ENCODE assay signal across 10 cellular contexts in the genomic region with DNA sequence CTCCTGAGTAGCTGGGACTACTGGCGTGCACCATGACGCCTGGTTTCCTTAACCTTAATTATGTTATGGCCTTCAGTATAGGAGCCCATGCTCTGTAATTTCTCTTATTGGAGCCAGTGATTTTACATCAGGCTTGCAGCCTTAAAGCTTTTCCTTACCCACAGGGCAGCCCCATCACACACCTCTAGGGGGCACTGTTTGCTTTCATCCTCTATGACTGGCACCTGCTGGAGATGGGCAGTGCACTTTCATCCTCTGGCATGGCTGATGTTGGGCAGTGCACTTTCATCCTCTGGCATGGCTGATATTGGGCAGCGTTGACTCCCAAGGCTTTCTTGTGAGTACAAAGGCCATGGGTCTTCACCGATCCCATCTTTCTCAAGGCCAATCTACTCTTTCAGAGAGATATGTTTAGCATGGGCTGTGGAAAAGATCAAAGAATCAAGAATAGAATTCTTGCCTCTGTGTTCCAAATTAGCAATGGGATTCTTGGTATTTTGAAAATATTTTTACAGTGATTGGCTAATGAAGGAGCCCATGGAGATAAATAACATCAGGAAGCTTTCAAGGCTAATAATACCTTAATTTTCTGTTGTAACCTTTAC.
DNase-seq lines count a peak whose midpoint lies in the region; ATAC-seq, FAIRE-seq and TF ChIP-seq lines count a peak whose summit lies in the region.
"Had no signal": no experiment of that assay in that cellular context is flagged by ENCODE, and none has a peak within 500 bp of the region (broad histone marks: within the 10 kb centered on the region; RNA-seq: fewer than 3 reads in every experiment).

No MANE protein-coding gene starts in this region.

- FAIRE-seq in GM12878 (lab: Jason Lieb, UNC), result no peak

- BruUV-seq in Caco-2 (replicated peaks; lab: Mats Ljungman, UMichigan) (no TSS peak), GM12878 (replicated peaks; lab: Mats Ljungman, UMichigan) (no TSS peak)

- DNase-seq in Caco-2 (peak; percentile 35 to 37), HT-29 (ENCODE audit: low spot score) (peak; percentile 72), RPMI7951 (ENCODE audit: low read depth) (peak; percentile 2), GM12878 (ENCODE audit: low read depth, low spot score) (no peak), medulla oblongata (ENCODE audit: extremely low spot score) (peak; percentile 72), T-helper 17 cell (no peak)
- DNase-seq: left cardiac atrium had no signal

- TF ChIP-seq CTCF in Caco-2 (IDR thresholded peaks at IDR 0.05; ENCODE audit: insufficient read depth in 1 of 2, low read depth in 1 of 2, low read length in 1 of 2, severe bottlenecking in 1 of 2, unreplicated experiment in 1 of 2) (peak in 1 of 2 experiments; percentile 29), GM12878 (IDR thresholded peaks at IDR 0.05 in 2 of 3, conservative IDR thresholded peaks at IDR 0.05 in 1 of 3; ENCODE audit: control insufficient read depth in 2 of 3, extremely low read depth in 1 of 3, insufficient read depth in 1 of 3, low read depth in 3 of 3, low read length in 3 of 3) (peak; percentile 33 to 61 (median 59))

- TF ChIP-seq EP300 in GM12878 (IDR thresholded peaks at IDR 0.05; ENCODE audit: borderline replicate concordance in 1 of 2, control insufficient read depth in 1 of 2, low read depth in 2 of 2, low read length in 2 of 2), result no peak

- H3K9me3 Mint-ChIP-seq in Caco-2 (ENCODE audit: unreplicated experiment), result peaks cover 9% of the 10 kb centered on the region
- H3K9me3 Mint-ChIP-seq: IgD-negative memory B cell had no signal

- SMC1A ChIA-PET in GM12878 (lab: Charles Lee; ENCODE audit: uncharacterized antibody, unreplicated experiment), result interaction anchor here (1.0 to 1.9 kb wide), 4 partner anchors 14 to 107 kb away, joined by 3 to 7 read pairs (median 4); no protein-coding TSS in a partner anchor

- no peaks in the 10 kb centered on the region for H3K79me2 ChIP-seq in GM12878 (ENCODE audit: control insufficient read depth, insufficient read depth, low read length)

- no peaks in the 10 kb centered on the region for H4K20me1 ChIP-seq in GM12878 (ENCODE audit: control insufficient read depth, insufficient read depth)

- no peaks in the 10 kb centered on the region for H3K36me3 ChIP-seq in Caco-2 (ENCODE audit: control insufficient read depth, insufficient read depth, low read length)
- no peaks in the 10 kb centered on the region for H3K36me3 ChIP-seq in GM12878 (ENCODE audit: control insufficient read depth in 2 of 2, insufficient read depth in 2 of 2, low read length in 1 of 2)

- WGBS in GM12878 (ENCODE audit: insufficient coverage, insufficient replicate concordance, low lambda C conversion rate, missing lambda C conversion rate), result 62% methylated on average over 4 of the region's 4 CpGs

- no peak overlapping the region for H3K27ac ChIP-seq in GM12878 (ENCODE audit: control insufficient read depth, insufficient read depth)

- CTCF ChIA-PET in Caco-2 (lab: Charles Lee), result interaction anchor here (1.2 kb wide), 1 partner anchor 43 kb away, joined by 3 read pairs; no protein-coding TSS in a partner anchor
- CTCF ChIA-PET in GM12878 (lab: Yijun Ruan, JAX), result interaction anchor here (0.7 to 2.6 kb wide), 14 partner anchors 9 to 332 kb away, joined by 3 to 7 read pairs (median 3); no protein-coding TSS in a partner anchor

- H3K36me3 Mint-ChIP-seq in Caco-2 (ENCODE audit: insufficient read depth, unreplicated experiment) (peaks cover 12% of the 10 kb centered on the region), T-helper 17 cell (ENCODE audit: low read depth) (no peaks in the 10 kb centered on the region)

- peak overlapping the region; percentile 61 for H3K27ac Mint-ChIP-seq in Caco-2 (ENCODE audit: unreplicated experiment)
- H3K27ac Mint-ChIP-seq in T-helper 17 cell, result no peak overlapping the region
- H3K27ac Mint-ChIP-seq: IgD-negative memory B cell had no signal

- intact Hi-C loops in Caco-2 (cut with micrococcal nuclease; ENCODE audit: unreplicated experiment), result loop anchor here (5.0 kb wide), 2 partner anchors 41 to 114 kb away; no protein-coding TSS in a partner anchor
- intact Hi-C loops in GM12878 (cut with micrococcal nuclease; ENCODE audit: unreplicated experiment), result no loop called here

- POLR2A ChIA-PET in Caco-2 (lab: Charles Lee), result no interaction called here
- POLR2A ChIA-PET in GM12878 (lab: Charles Lee), result interaction anchor here (0.6 kb wide), 1 partner anchor 143 kb away, joined by 5 read pairs; no protein-coding TSS in a partner anchor

- peak; percentile 72 for ATAC-seq in GM12878
- ATAC-seq in HG03097 (IDR thresholded peaks at IDR 0.05; ENCODE audit: low FRiP score, unreplicated experiment), result no peak
- ATAC-seq in T-helper 17 cell, result no peak
- ATAC-seq in HG03280 (IDR thresholded peaks at IDR 0.05; ENCODE audit: unreplicated experiment), result no peak

- H3K9me3 ChIP-seq in Caco-2 (no peaks in the 10 kb centered on the region), GM12878 (replicated peaks; ENCODE audit: control insufficient read depth, insufficient read depth, low read length) (no peaks in the 10 kb centered on the region), T-helper 17 cell (ENCODE audit: control insufficient read depth, low read length, poor library complexity, severe bottlenecking) (no peaks in the 10 kb centered on the region)

- no peak overlapping the region for H3K4me3 ChIP-seq in Caco-2 (ENCODE audit: low read depth, low read length)
- H3K4me3 ChIP-seq in GM12878, result no peak overlapping the region

- H3K27me3 ChIP-seq in Caco-2 (replicated peaks; ENCODE audit: control insufficient read depth, insufficient read depth, low read length) (no peaks in the 10 kb centered on the region), GM12878 (replicated peaks in 1 of 2; ENCODE audit: control insufficient read depth in 2 of 2, insufficient read depth in 2 of 2, low read length in 1 of 2) (no peaks in the 10 kb centered on the region)

- RAD21 ChIA-PET in GM12878 (lab: Charles Lee; ENCODE audit: unreplicated experiment), result interaction anchor here (0.6 to 0.8 kb wide), 2 partner anchors 121 to 1118 kb away, joined by 3 to 4 read pairs; no protein-coding TSS in a partner anchor

- H3K27me3 Mint-ChIP-seq in Caco-2 (ENCODE audit: insufficient read depth, unreplicated experiment) (no peaks in the 10 kb centered on the region), T-helper 17 cell (peaks cover 7% of the 10 kb centered on the region)

- H3K4me1 ChIP-seq in Caco-2, result peaks cover 24% of the 10 kb centered on the region
- H3K4me1 ChIP-seq in GM12878 (ENCODE audit: control insufficient read depth, insufficient read depth, low read length), result peaks cover 9% of the 10 kb centered on the region; the same call in 1 of the 2 replicates

- TF ChIP-seq RAD21 in GM12878 (IDR thresholded peaks at IDR 0.05; ENCODE audit: insufficient read depth, low read depth, low read length), result peak; percentile 44

- H3K9ac ChIP-seq in GM12878 (ENCODE audit: control insufficient read depth, insufficient read depth, low read length), result no peak overlapping the region

- H3K4me2 ChIP-seq in GM12878 (ENCODE audit: control insufficient read depth, insufficient read depth), result no peak overlapping the region

- in situ Hi-C loops in GM12878 (cut with MboI), result no loop called here

- H3K4me3 Mint-ChIP-seq in Caco-2 (ENCODE audit: unreplicated experiment) (no peak overlapping the region), T-helper 17 cell (no peak overlapping the region)
- H3K4me3 Mint-ChIP-seq: IgD-negative memory B cell had no signal

- no peak overlapping the region for H2AFZ ChIP-seq in GM12878 (ENCODE audit: control insufficient read depth, low read depth, low read length)

- peaks cover 15% of the 10 kb centered on the region for H3K4me1 Mint-ChIP-seq in Caco-2 (ENCODE audit: low read depth, unreplicated experiment)
- no peaks in the 10 kb centered on the region for H3K4me1 Mint-ChIP-seq in T-helper 17 cell

- TF ChIP-seq POLR2A in GM12878 (IDR thresholded peaks at IDR 0.05; ENCODE audit: low read depth, low read length), result no peak

TF ChIP-seq in GM12878, 131 proteins besides CTCF, POLR2A, EP300 and RAD21:
- TF ChIP-seq, protein P1, sequence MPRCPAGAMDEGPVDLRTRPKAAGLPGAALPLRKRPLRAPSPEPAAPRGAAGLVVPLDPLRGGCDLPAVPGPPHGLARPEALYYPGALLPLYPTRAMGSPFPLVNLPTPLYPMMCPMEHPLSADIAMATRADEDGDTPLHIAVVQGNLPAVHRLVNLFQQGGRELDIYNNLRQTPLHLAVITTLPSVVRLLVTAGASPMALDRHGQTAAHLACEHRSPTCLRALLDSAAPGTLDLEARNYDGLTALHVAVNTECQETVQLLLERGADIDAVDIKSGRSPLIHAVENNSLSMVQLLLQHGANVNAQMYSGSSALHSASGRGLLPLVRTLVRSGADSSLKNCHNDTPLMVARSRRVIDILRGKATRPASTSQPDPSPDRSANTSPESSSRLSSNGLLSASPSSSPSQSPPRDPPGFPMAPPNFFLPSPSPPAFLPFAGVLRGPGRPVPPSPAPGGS (IDR thresholded peaks at IDR 0.05; ENCODE audit: borderline replicate concordance, insufficient read depth, low read depth, low read length, poor library complexity, severe bottlenecking), result no peak
- TF ChIP-seq NBN (IDR thresholded peaks at IDR 0.05) (no peak), STAT3 (IDR thresholded peaks at IDR 0.05; ENCODE audit: low read depth, low read length) (no peak), ESRRA (IDR thresholded peaks at IDR 0.05; ENCODE audit: low read length) (no peak), BCL11A (IDR thresholded peaks at IDR 0.05; ENCODE audit: low read depth, low read length) (no peak), BHLHE40 (IDR thresholded peaks at IDR 0.05; ENCODE audit: borderline replicate concordance in 1 of 2, low read depth in 2 of 2, low read length in 1 of 2) (no peak), POLR2AphosphoS5 (IDR thresholded peaks at IDR 0.05; ENCODE audit: low read length) (no peak), RBBP5 (conservative IDR thresholded peaks at IDR 0.05) (no peak), FOXM1 (IDR thresholded peaks at IDR 0.05; ENCODE audit: low read depth, low read length) (no peak), MXI1 (IDR thresholded peaks at IDR 0.05; ENCODE audit: low read depth, low read length) (no peak), FOS (IDR thresholded peaks at IDR 0.05; ENCODE audit: borderline replicate concordance, extremely low read depth, insufficient read length) (no peak), SUZ12 (IDR thresholded peaks at IDR 0.05; ENCODE audit: unreplicated experiment) (no peak), CBX5 (IDR thresholded peaks at IDR 0.05; ENCODE audit: low read depth) (no peak), CREM (IDR thresholded peaks at IDR 0.05; ENCODE audit: low read depth) (no peak), TCF7 (IDR thresholded peaks at IDR 0.05; ENCODE audit: borderline replicate concordance) (no peak), KDM1A (IDR thresholded peaks at IDR 0.05; ENCODE audit: borderline replicate concordance) (no peak)
TF ChIP-seq in GM12878: peak in this region for 0.

Comparison
In these comparisons a context has a peak if more than half of its experiments do, and no peak if none do; other contexts are left out.
1. DNase-seq: peak in Caco-2 (2 of 2), HT-29 (single experiment), RPMI7951 (single experiment) and medulla oblongata (single experiment); none in GM12878 (single experiment) and T-helper 17 cell (0 of 3).